In the genomic region with DNA sequence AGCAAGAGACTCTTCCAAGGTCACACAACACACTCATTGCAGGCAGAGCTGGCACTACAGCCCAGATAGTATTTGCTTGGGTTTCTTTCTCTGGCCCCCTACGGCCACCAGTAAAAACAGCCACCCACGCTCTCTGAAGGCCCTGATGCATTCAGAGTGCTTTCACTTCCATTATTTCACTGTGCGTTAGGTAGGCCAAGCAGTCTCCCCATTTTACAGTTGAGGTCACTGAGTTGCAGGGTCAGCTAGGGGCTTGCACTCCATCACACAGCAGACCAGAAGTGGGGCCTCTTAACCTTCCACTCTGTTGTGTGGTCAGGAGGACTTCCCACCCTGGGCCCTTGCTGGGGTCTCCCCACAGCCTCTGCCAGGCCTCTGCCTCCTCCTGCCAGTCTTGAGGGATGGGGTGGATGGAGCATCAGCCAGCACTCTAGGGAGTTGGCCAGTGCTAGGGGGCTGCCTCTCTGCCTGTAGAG, we compare ENCODE assay signal across 9 cellular contexts. TPM values are rescaled to one million over a fixed set of nuclear protein-coding genes. Genes with fewer than 3 reads are reported as not detected.
A peak's percentile ranks its signal among the peaks of the same experiment; 100 is the strongest.
DNase-seq lines count a peak whose midpoint lies in the region; ATAC-seq and TF ChIP-seq lines count a peak whose summit lies in the region.
"Had no signal": no experiment of that assay in that cellular context is flagged by ENCODE, and none has a peak within 500 bp of the region (broad histone marks: within the 10 kb centered on the region; RNA-seq: fewer than 3 reads in every experiment).

No MANE protein-coding gene starts in this region.

- DNase-seq in activated naive CD4-positive, alpha-beta T cell treated with anti-CD3 and anti-CD28 coated beads, Interleukin-2, amount 10 ng/mL, durations not matched to agents 7 days and 5 days: peak; percentile 39
- no peak for DNase-seq in activated naive CD4-positive, alpha-beta T cell (lab: John Stamatoyannopoulos, UW)
- peak; percentile 58 for DNase-seq in type B pancreatic cell (ENCODE audit: extremely low spot score, unreplicated experiment)
- DNase-seq in NK-92 treated with Interleukin-12 subunit alpha and Interleukin-12 subunit beta, amount 100 ng/mL, for 24 hours (lab: John Stamatoyannopoulos, UW): no peak
- DNase-seq in NCI-H2227 (lab: John Stamatoyannopoulos, UW; ENCODE audit: unreplicated experiment): no peak
- DNase-seq in HuH-7 (ENCODE audit: low spot score): no peak
- DNase-seq: NCI-H2171 treated with DMSO at 0.1 percent for 48 hours had no signal

- peak overlapping the region; percentile 91 for H3K27ac Mint-ChIP-seq in activated naive CD4-positive, alpha-beta T cell treated with anti-CD3 and anti-CD28 coated beads, Interleukin-2, amount 10 ng/mL, durations not matched to agents 7 days and 5 days
- peak overlapping the region; percentile 90 for H3K27ac Mint-ChIP-seq in activated T-helper 17 cell treated with anti-CD3 and anti-CD28 coated beads, Interleukin-2, amount 50 U/mL, for 72 hours
- H3K27ac Mint-ChIP-seq in type B pancreatic cell: no peak overlapping the region

- H3K4me3 Mint-ChIP-seq in activated naive CD4-positive, alpha-beta T cell treated with anti-CD3 and anti-CD28 coated beads, Interleukin-2, amount 10 ng/mL, durations not matched to agents 7 days and 5 days: peak overlapping the region; percentile 96
- peak overlapping the region; percentile 95 for H3K4me3 Mint-ChIP-seq in activated T-helper 17 cell treated with anti-CD3 and anti-CD28 coated beads, Interleukin-2, amount 50 U/mL, for 72 hours
- no peak overlapping the region for H3K4me3 Mint-ChIP-seq in type B pancreatic cell

- peak; percentile 59 for ATAC-seq in HG02885 (IDR thresholded peaks at IDR 0.05; ENCODE audit: poor library complexity, unreplicated experiment)
- peak; percentile 47 for ATAC-seq in activated T-helper 17 cell treated with anti-CD3 and anti-CD28 coated beads, Interleukin-2, amount 50 U/mL, for 72 hours (replicated peaks)

- CTCF ChIA-PET in activated naive CD4-positive, alpha-beta T cell treated with anti-CD3 and anti-CD28 coated beads, Interleukin-2, amount 10 ng/mL, durations not matched to agents 7 days and 5 days (lab: Charles Lee): interaction anchor here (0.7 to 3.1 kb wide), 6 partner anchors 33 to 72 kb away, joined by 3 to 17 read pairs (median 4); no protein-coding TSS in a partner anchor

- H3K36me3 Mint-ChIP-seq in activated naive CD4-positive, alpha-beta T cell treated with anti-CD3 and anti-CD28 coated beads, Interleukin-2, amount 10 ng/mL, durations not matched to agents 7 days and 5 days: no peaks in the 10 kb centered on the region
- H3K36me3 Mint-ChIP-seq in activated T-helper 17 cell treated with anti-CD3 and anti-CD28 coated beads, Interleukin-2, amount 50 U/mL, for 72 hours (ENCODE audit: low read depth): peaks cover 63% of the 10 kb centered on the region
- no peaks in the 10 kb centered on the region for H3K36me3 Mint-ChIP-seq in type B pancreatic cell

- H3K27me3 Mint-ChIP-seq in activated naive CD4-positive, alpha-beta T cell treated with anti-CD3 and anti-CD28 coated beads, Interleukin-2, amount 10 ng/mL, durations not matched to agents 7 days and 5 days: peaks cover 5% of the 10 kb centered on the region
- no peaks in the 10 kb centered on the region for H3K27me3 Mint-ChIP-seq in activated T-helper 17 cell treated with anti-CD3 and anti-CD28 coated beads, Interleukin-2, amount 50 U/mL, for 72 hours
- peaks cover 76% of the 10 kb centered on the region for H3K27me3 Mint-ChIP-seq in type B pancreatic cell

- H3K9me3 Mint-ChIP-seq in activated naive CD4-positive, alpha-beta T cell treated with anti-CD3 and anti-CD28 coated beads, Interleukin-2, amount 10 ng/mL, durations not matched to agents 7 days and 5 days: no peaks in the 10 kb centered on the region
- no peaks in the 10 kb centered on the region for H3K9me3 Mint-ChIP-seq in activated T-helper 17 cell treated with anti-CD3 and anti-CD28 coated beads, Interleukin-2, amount 50 U/mL, for 72 hours
- no peaks in the 10 kb centered on the region for H3K9me3 Mint-ChIP-seq in type B pancreatic cell

- H3K4me1 Mint-ChIP-seq in activated naive CD4-positive, alpha-beta T cell treated with anti-CD3 and anti-CD28 coated beads, Interleukin-2, amount 10 ng/mL, durations not matched to agents 7 days and 5 days: peaks cover 65% of the 10 kb centered on the region
- H3K4me1 Mint-ChIP-seq in activated T-helper 17 cell treated with anti-CD3 and anti-CD28 coated beads, Interleukin-2, amount 50 U/mL, for 72 hours: peaks cover 12% of the 10 kb centered on the region
- H3K4me1 Mint-ChIP-seq in type B pancreatic cell (ENCODE audit: unreplicated experiment): peaks cover 10% of the 10 kb centered on the region

- no peak for TF ChIP-seq CTCF in type B pancreatic cell (conservative IDR thresholded peaks at IDR 0.05)

RNA-seq across cellular contexts. Expression of gene TBX21, which starts 2.5 kb away (rescaled TPM):
- 10 to 100 TPM; 19.9 to 30.5 TPM for total RNA-seq in activated T-helper 17 cell treated with anti-CD3 and anti-CD28 coated beads, Interleukin-2, amount 50 U/mL, for 72 hours
- not detected in 2 replicates for total RNA-seq in type B pancreatic cell (ENCODE audit: low replicate concordance)

RNA-seq across cellular contexts. Expression of gene TBKBP1, which starts 41.6 kb away (rescaled TPM):
- 10 to 100 TPM in 1 of 2 donors, 1 to 10 TPM in 1; 6.3 to 10.2 TPM for total RNA-seq in activated T-helper 17 cell treated with anti-CD3 and anti-CD28 coated beads, Interleukin-2, amount 50 U/mL, for 72 hours
- total RNA-seq in type B pancreatic cell (ENCODE audit: low replicate concordance): 10.5 and 19.7 TPM in 2 replicates

Comparison
In these comparisons a context has a peak if more than half of its experiments do, and no peak if none do; other contexts are left out.
1. DNase-seq: peak in activated naive CD4-positive, alpha-beta T cell treated with anti-CD3 and anti-CD28 coated beads, Interleukin-2, amount 10 ng/mL, durations not matched to agents 7 days and 5 days (single experiment) and type B pancreatic cell (single experiment); none in activated naive CD4-positive, alpha-beta T cell (0 of 4), NK-92 treated with Interleukin-12 subunit alpha and Interleukin-12 subunit beta, amount 100 ng/mL, for 24 hours (single experiment), NCI-H2227 (single experiment) and HuH-7 (single experiment).
2. RNA of gene TBX21, which starts 2.5 kb away (total RNA-seq): 19.9 to 30.5 TPM in activated T-helper 17 cell treated with anti-CD3 and anti-CD28 coated beads, Interleukin-2, amount 50 U/mL, for 72 hours; not detected in type B pancreatic cell; every median in the first group is over 10 times any median in the second.